Comparison of ENCODE assay signal across 14 cellular contexts in the genomic region with DNA sequence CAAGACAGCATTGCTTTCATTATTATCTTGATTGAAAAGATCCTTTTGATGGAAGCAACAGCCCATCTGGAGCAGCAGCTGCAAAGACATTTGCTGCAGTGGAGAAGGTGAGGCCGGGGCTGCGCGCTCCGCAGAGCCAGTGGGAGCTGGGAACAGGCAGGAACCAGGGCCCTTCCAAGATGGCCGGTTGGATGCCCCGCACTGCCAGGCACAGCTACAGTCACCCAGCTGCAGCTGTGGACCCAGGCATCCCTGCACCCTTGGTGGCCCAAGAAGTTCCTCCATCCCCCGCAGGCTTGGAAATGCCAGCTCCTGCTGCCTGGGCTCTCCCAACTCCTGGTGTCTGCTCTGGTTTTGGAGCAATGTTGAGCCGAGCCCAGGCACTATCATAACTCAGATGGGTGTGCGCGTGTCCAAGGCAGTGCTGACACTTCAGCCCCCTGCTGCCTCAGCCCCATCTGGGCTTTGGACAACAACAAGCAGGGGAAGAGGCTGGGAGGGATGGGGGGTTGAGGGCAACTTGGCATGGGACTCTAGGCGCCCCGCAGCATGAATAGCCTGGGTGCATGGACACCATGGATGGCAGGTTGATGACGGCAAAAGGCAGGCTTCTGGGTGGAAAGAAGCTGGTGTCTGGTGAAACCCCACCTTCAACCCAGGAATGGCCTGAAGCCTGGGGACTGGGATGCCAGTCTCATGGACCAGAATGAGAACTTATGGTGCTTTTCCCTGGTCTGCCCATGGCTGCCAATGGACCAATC.
DNase-seq lines count a peak whose midpoint lies in the region; ATAC-seq and TF ChIP-seq lines count a peak whose summit lies in the region.
"Had no signal": no experiment of that assay in that cellular context is flagged by ENCODE, and none has a peak within 500 bp of the region (broad histone marks: within the 10 kb centered on the region; RNA-seq: fewer than 3 reads in every experiment).

No MANE protein-coding gene starts in this region.

- ATAC-seq in left ventricle myocardium superior (no peak), esophagus mucosa (peak; percentile 17)
- peak; percentile 20 for ATAC-seq in naive thymus-derived CD4-positive, alpha-beta T cell
- peak; percentile 44 for ATAC-seq in stimulated activated memory B cell treated with anti-CD40 and anti-IgM and Interleukin-4, amounts not matched to agents 10 μg/mL and 1 μg/mL and 100 μg/mL, for 72 hours

- H3K27me3 ChIP-seq in right atrium auricular region: no peaks in the 10 kb centered on the region
- no peaks in the 10 kb centered on the region for H3K27me3 ChIP-seq in naive thymus-derived CD4-positive, alpha-beta T cell (ENCODE audit: control insufficient read depth in 2 of 2, insufficient read depth in 2 of 2, low read length in 2 of 2)
- H3K27me3 ChIP-seq: BLaER1 had no signal

- peaks cover 0 to 15% of the 10 kb centered on the region in 2 donors for H3K9me3 ChIP-seq in right atrium auricular region
- H3K9me3 ChIP-seq in naive thymus-derived CD4-positive, alpha-beta T cell (ENCODE audit: control insufficient read depth in 2 of 3, low read length in 3 of 3): no peaks in the 10 kb centered on the region

- intact Hi-C loops in left ventricle myocardium superior (cut with micrococcal nuclease): no loop called here
- intact Hi-C loops in naive thymus-derived CD4-positive, alpha-beta T cell (cut with micrococcal nuclease): no loop called here

- TF ChIP-seq CTCF in right atrium auricular region (IDR thresholded peaks at IDR 0.05) (no peak), coronary artery (IDR thresholded peaks at IDR 0.05) (no peak), nephron progenitor cell (IDR thresholded peaks at IDR 0.05) (no peak)

- CTCF ChIA-PET in naive thymus-derived CD4-positive, alpha-beta T cell (lab: Charles Lee): no interaction called here

- H3K27ac ChIP-seq in right atrium auricular region (no peak overlapping the region), coronary artery (no peak overlapping the region)
- H3K27ac ChIP-seq in naive thymus-derived CD4-positive, alpha-beta T cell (ENCODE audit: low read depth, low read length): no peak overlapping the region
- H3K27ac ChIP-seq: BLaER1 had no signal

- H3K27ac Mint-ChIP-seq in naive thymus-derived CD4-positive, alpha-beta T cell: no peak overlapping the region
- H3K27ac Mint-ChIP-seq in stimulated activated memory B cell treated with anti-CD40 and anti-IgM and Interleukin-4, amounts not matched to agents 10 μg/mL and 1 μg/mL and 100 μg/mL, for 72 hours: no peak overlapping the region
- no peak overlapping the region for H3K27ac Mint-ChIP-seq in nephron progenitor cell
- H3K27ac Mint-ChIP-seq: CD4-positive, CD25-positive, alpha-beta regulatory T cell; HFFc6 had no signal

- no peaks in the 10 kb centered on the region for H3K4me1 ChIP-seq in right atrium auricular region
- no peaks in the 10 kb centered on the region for H3K4me1 ChIP-seq in naive thymus-derived CD4-positive, alpha-beta T cell (ENCODE audit: control insufficient read depth in 2 of 2, insufficient read depth in 2 of 2, low read length in 2 of 2)
- H3K4me1 ChIP-seq: BLaER1 had no signal

- DNase-seq in right atrium auricular region (ENCODE audit: low spot score) (peak; percentile 44), left ventricle myocardium superior (no peak), DMS53 (lab: John Stamatoyannopoulos, UW) (no peak), coronary artery (ENCODE audit: low spot score) (no peak), nephron progenitor cell (no peak)
- no peak for DNase-seq in naive thymus-derived CD4-positive, alpha-beta T cell
- DNase-seq: 8988T; AML-193; CD4-positive, CD25-positive, alpha-beta regulatory T cell; HCEC 1CT; HFFc6 had no signal

- no peak overlapping the region for H3K4me3 Mint-ChIP-seq in naive thymus-derived CD4-positive, alpha-beta T cell
- H3K4me3 Mint-ChIP-seq in stimulated activated memory B cell treated with anti-CD40 and anti-IgM and Interleukin-4, amounts not matched to agents 10 μg/mL and 1 μg/mL and 100 μg/mL, for 72 hours: no peak overlapping the region
- no peak overlapping the region for H3K4me3 Mint-ChIP-seq in nephron progenitor cell
- H3K4me3 Mint-ChIP-seq: CD4-positive, CD25-positive, alpha-beta regulatory T cell; HFFc6 had no signal

- peaks cover 0 to 7% (median 2%) of the 10 kb centered on the region in 11 donors for H3K9me3 Mint-ChIP-seq in naive thymus-derived CD4-positive, alpha-beta T cell
- peaks cover 6% of the 10 kb centered on the region for H3K9me3 Mint-ChIP-seq in stimulated activated memory B cell treated with anti-CD40 and anti-IgM and Interleukin-4, amounts not matched to agents 10 μg/mL and 1 μg/mL and 100 μg/mL, for 72 hours
- no peaks in the 10 kb centered on the region for H3K9me3 Mint-ChIP-seq in nephron progenitor cell

- no peaks in the 10 kb centered on the region for H3K27me3 Mint-ChIP-seq in naive thymus-derived CD4-positive, alpha-beta T cell
- no peaks in the 10 kb centered on the region for H3K27me3 Mint-ChIP-seq in stimulated activated memory B cell treated with anti-CD40 and anti-IgM and Interleukin-4, amounts not matched to agents 10 μg/mL and 1 μg/mL and 100 μg/mL, for 72 hours
- no peaks in the 10 kb centered on the region for H3K27me3 Mint-ChIP-seq in nephron progenitor cell (ENCODE audit: low read depth, poor library complexity)
- H3K27me3 Mint-ChIP-seq: CD4-positive, CD25-positive, alpha-beta regulatory T cell had no signal

- no peak overlapping the region for H3K4me3 ChIP-seq in right atrium auricular region
- no peak overlapping the region for H3K4me3 ChIP-seq in naive thymus-derived CD4-positive, alpha-beta T cell (ENCODE audit: low read length)
- no peak overlapping the region for H3K4me3 ChIP-seq in coronary artery
- H3K4me3 ChIP-seq: BLaER1 had no signal

- no peaks in the 10 kb centered on the region for H3K36me3 ChIP-seq in right atrium auricular region
- H3K36me3 ChIP-seq in naive thymus-derived CD4-positive, alpha-beta T cell (ENCODE audit: control insufficient read depth in 2 of 3, insufficient read depth in 3 of 3, low read length in 3 of 3): no peaks in the 10 kb centered on the region
- H3K36me3 ChIP-seq: BLaER1 had no signal

- H3K36me3 Mint-ChIP-seq in naive thymus-derived CD4-positive, alpha-beta T cell: no peaks in the 10 kb centered on the region
- no peaks in the 10 kb centered on the region for H3K36me3 Mint-ChIP-seq in stimulated activated memory B cell treated with anti-CD40 and anti-IgM and Interleukin-4, amounts not matched to agents 10 μg/mL and 1 μg/mL and 100 μg/mL, for 72 hours
- H3K36me3 Mint-ChIP-seq in nephron progenitor cell (ENCODE audit: low read depth): no peaks in the 10 kb centered on the region
- H3K36me3 Mint-ChIP-seq: CD4-positive, CD25-positive, alpha-beta regulatory T cell had no signal

- POLR2A ChIA-PET in naive thymus-derived CD4-positive, alpha-beta T cell (lab: Charles Lee): no interaction called here

- no peaks in the 10 kb centered on the region for H3K4me1 Mint-ChIP-seq in naive thymus-derived CD4-positive, alpha-beta T cell
- no peaks in the 10 kb centered on the region for H3K4me1 Mint-ChIP-seq in stimulated activated memory B cell treated with anti-CD40 and anti-IgM and Interleukin-4, amounts not matched to agents 10 μg/mL and 1 μg/mL and 100 μg/mL, for 72 hours
- no peaks in the 10 kb centered on the region for H3K4me1 Mint-ChIP-seq in nephron progenitor cell
- H3K4me1 Mint-ChIP-seq: CD4-positive, CD25-positive, alpha-beta regulatory T cell had no signal
